In genomic region chr18:78704960-78705600, GRCh38 we compare ENCODE assay signal across 32 cellular contexts.
"Had no signal": no experiment of that assay in that cellular context is flagged by ENCODE, and none has a peak within 500 bp of the region (broad histone marks: within the 10 kb centered on the region; RNA-seq: fewer than 3 reads in every experiment).

No MANE protein-coding gene starts in this region.

- ATAC-seq: activated CD4-positive, alpha-beta T cell treated with anti-CD3 and anti-CD28 coated beads for 36 hours; activated CD4-positive, CD25-positive, alpha-beta regulatory T cell treated with anti-CD3 and anti-CD28 coated beads, Interleukin-2, amount 50 U/mL, for 24 hours; activated CD8-positive, alpha-beta T cell treated with anti-CD3 and anti-CD28 coated beads, Interleukin-2, amount 10 ng/mL, durations not matched to agents 7 days and 5 days; WTC11 had no signal

- H3K9me3 Mint-ChIP-seq: activated CD4-positive, alpha-beta T cell treated with anti-CD3 and anti-CD28 coated beads, Interleukin-2, amount 10 ng/mL, durations not matched to agents 7 days and 5 days had no signal

- H3K27ac ChIP-seq: ascending aorta, cardiac muscle cell, Peyer's patch, SJSA1 had no signal

- H3K9ac ChIP-seq: SK-N-SH had no signal

- H3K4me1 ChIP-seq: ascending aorta, Peyer's patch, SJSA1 had no signal

- H3K27ac Mint-ChIP-seq: activated CD4-positive, alpha-beta T cell treated with anti-CD3 and anti-CD28 coated beads for 36 hours; activated CD4-positive, alpha-beta T cell treated with anti-CD3 and anti-CD28 coated beads, Interleukin-2, amount 10 ng/mL, durations not matched to agents 7 days and 5 days; activated CD8-positive, alpha-beta T cell treated with anti-CD3 and anti-CD28 coated beads, Interleukin-2, amount 10 ng/mL, durations not matched to agents 7 days and 5 days; activated naive CD4-positive, alpha-beta T cell treated with anti-CD3 and anti-CD28 coated beads, Interleukin-2, amount 50 U/mL, for 24 hours; activated naive CD8-positive, alpha-beta T cell treated with anti-CD3 and anti-CD28 coated beads, Interleukin-2, amount 10 ng/mL, durations not matched to agents 7 days and 5 days; activated T-cell treated with anti-CD3 and anti-CD28 coated beads, Interleukin-2, amount 50 U/mL, for 24 hours; T-helper 1 cell treated with Interleukin-12 subunit alpha and Interleukin-12 subunit beta and Interleukin-4 antibody, amounts not matched to agents 30 μg/mL and 1 μg/mL, for 36 hours; T-helper 2 cell treated with Interferon-gamma antibody and Interleukin-4, amounts not matched to agents 5 μg/mL and 100 μg/mL, for 36 hours; WTC11 had no signal

- H3K4me3 ChIP-seq: ascending aorta, cardiac muscle cell, MG63, Peyer's patch, SJSA1 had no signal

- H3K4me3 Mint-ChIP-seq: activated CD4-positive, alpha-beta T cell treated with anti-CD3 and anti-CD28 coated beads for 36 hours; activated CD4-positive, alpha-beta T cell treated with anti-CD3 and anti-CD28 coated beads, Interleukin-2, amount 10 ng/mL, durations not matched to agents 7 days and 5 days; activated CD8-positive, alpha-beta T cell treated with anti-CD3 and anti-CD28 coated beads, Interleukin-2, amount 10 ng/mL, durations not matched to agents 7 days and 5 days; activated naive CD4-positive, alpha-beta T cell treated with anti-CD3 and anti-CD28 coated beads, Interleukin-2, amount 50 U/mL, for 24 hours; activated naive CD8-positive, alpha-beta T cell treated with anti-CD3 and anti-CD28 coated beads, Interleukin-2, amount 10 ng/mL, durations not matched to agents 7 days and 5 days; activated T-cell treated with anti-CD3 and anti-CD28 coated beads, Interleukin-2, amount 50 U/mL, for 24 hours; central memory CD8-positive, alpha-beta T cell; T-helper 1 cell treated with Interleukin-12 subunit alpha and Interleukin-12 subunit beta and Interleukin-4 antibody, amounts not matched to agents 30 μg/mL and 1 μg/mL, for 36 hours; T-helper 2 cell treated with Interferon-gamma antibody and Interleukin-4, amounts not matched to agents 5 μg/mL and 100 μg/mL, for 36 hours; WTC11 had no signal

- H3K9me3 ChIP-seq: MG63, Peyer's patch, SK-N-SH had no signal

- H3K27me3 ChIP-seq: ascending aorta, Peyer's patch, SJSA1 had no signal

- H3K36me3 Mint-ChIP-seq: activated naive CD4-positive, alpha-beta T cell treated with anti-CD3 and anti-CD28 coated beads, Interleukin-2, amount 50 U/mL, for 24 hours; activated naive CD8-positive, alpha-beta T cell treated with anti-CD3 and anti-CD28 coated beads, Interleukin-2, amount 10 ng/mL, durations not matched to agents 7 days and 5 days had no signal

- DNase-seq: activated CD4-positive, alpha-beta T cell treated with anti-CD3 and anti-CD28 coated beads for 36 hours; activated CD4-positive, alpha-beta T cell treated with anti-CD3 and anti-CD28 coated beads, Interleukin-2, amount 10 ng/mL, durations not matched to agents 7 days and 5 days; activated CD4-positive, alpha-beta T cell treated with anti-CD3 and anti-CD28 coated beads, Interleukin-2, amount 50 U/mL, for 48 hours; activated CD8-positive, alpha-beta T cell treated with anti-CD3 and anti-CD28 coated beads, Interleukin-2, amount 10 ng/mL, durations not matched to agents 7 days and 5 days; activated naive CD4-positive, alpha-beta T cell; activated naive CD8-positive, alpha-beta T cell treated with anti-CD3 and anti-CD28 coated beads, Interleukin-2, amount 10 ng/mL, durations not matched to agents 7 days and 5 days; activated T-cell treated with anti-CD3 and anti-CD28 coated beads, Interleukin-2, amount 50 U/mL, for 24 hours; amygdala; Kasumi-1; KG1; MG63; MV-4-11; NCI-H1092; NCI-H1436 treated with DMSO at 0.1 percent for 48 hours; NCI-H187 treated with DMSO at 0.1 percent for 48 hours; NCI-H2081; NCI-H226; NCI-H446 treated with DMSO at 0.1 percent for 48 hours; NCI-H524; Peyer's patch; RPMI8226; SHP77 treated with DMSO at 0.1 percent for 48 hours; SK-N-SH had no signal

- H3K4me1 Mint-ChIP-seq: activated CD4-positive, alpha-beta T cell treated with anti-CD3 and anti-CD28 coated beads for 36 hours; activated CD4-positive, alpha-beta T cell treated with anti-CD3 and anti-CD28 coated beads, Interleukin-2, amount 10 ng/mL, durations not matched to agents 7 days and 5 days; activated naive CD4-positive, alpha-beta T cell treated with anti-CD3 and anti-CD28 coated beads, Interleukin-2, amount 50 U/mL, for 24 hours; activated naive CD8-positive, alpha-beta T cell treated with anti-CD3 and anti-CD28 coated beads, Interleukin-2, amount 10 ng/mL, durations not matched to agents 7 days and 5 days; central memory CD8-positive, alpha-beta T cell had no signal

- H3K4me2 ChIP-seq: SK-N-SH had no signal

- H3K36me3 ChIP-seq: ascending aorta, cardiac muscle cell, MG63, Peyer's patch, SJSA1 had no signal
